In the genomic region with DNA sequence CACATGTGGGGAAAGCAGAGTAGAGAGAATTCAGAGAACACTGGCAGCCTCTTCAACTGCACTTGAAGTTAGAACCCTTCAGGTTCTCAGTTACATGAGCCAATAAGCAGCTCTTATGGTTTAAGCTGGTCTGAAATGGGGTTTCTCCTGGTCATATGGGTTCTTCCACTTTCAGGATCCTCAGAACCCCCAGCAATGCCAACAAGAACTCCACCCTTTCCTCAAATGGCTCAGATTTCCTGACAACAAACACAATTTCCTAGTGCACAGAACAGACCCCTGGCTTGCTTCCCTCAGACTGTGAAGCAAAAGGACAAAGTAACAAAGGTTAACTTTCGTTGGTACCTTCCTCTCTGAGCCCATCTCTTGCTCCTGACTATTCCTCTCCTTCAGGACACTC, we compare ENCODE assay signal across 10 cellular contexts. TPM values are rescaled to one million over a fixed set of nuclear protein-coding genes. Genes with fewer than 3 reads are reported as not detected.
A peak's percentile ranks its signal among the peaks of the same experiment; 100 is the strongest.
DNase-seq lines count a peak whose midpoint lies in the region; ATAC-seq and TF ChIP-seq lines count a peak whose summit lies in the region.
"Had no signal": no experiment of that assay in that cellular context is flagged by ENCODE, and none has a peak within 500 bp of the region (broad histone marks: within the 10 kb centered on the region; RNA-seq: fewer than 3 reads in every experiment).

No MANE protein-coding gene starts in this region.

- no peaks in the 10 kb centered on the region for H3K9me2 ChIP-seq in Loucy (replicated peaks; ENCODE audit: low read depth, low read length)

- peak overlapping the region in 7 of 8 donors; percentile 31 to 78 (median 66) for H3K27ac ChIP-seq in spleen

- TF ChIP-seq CTCF in Loucy (conservative IDR thresholded peaks at IDR 0.05; ENCODE audit: low read length) (no peak), spleen (IDR thresholded peaks at IDR 0.05 in 8 of 11, conservative IDR thresholded peaks at IDR 0.05 in 3 of 11) (no peak)

- H3K79me2 ChIP-seq in Loucy (ENCODE audit: insufficient read depth, low read length), result no peaks in the 10 kb centered on the region

- no peak for TF ChIP-seq POLR2A in spleen (IDR thresholded peaks at IDR 0.05)

- DNase-seq in left cardiac atrium, result no peak
- DNase-seq in spleen, result no peak
- no peak for DNase-seq in NCI-H446 (lab: John Stamatoyannopoulos, UW)
- DNase-seq in activated CD4-positive, CD25-positive, alpha-beta regulatory T cell treated with anti-CD3 and anti-CD28 coated beads, Interleukin-2, amount 50 U/mL, for 72 hours, result no peak
- DNase-seq in HK-2 (ENCODE audit: unreplicated experiment), result no peak
- DNase-seq: NCI-H446 treated with DMSO at 0.1 percent for 48 hours had no signal

- no peak overlapping the region for H3K9ac ChIP-seq in Loucy (ENCODE audit: low read depth, low read length, poor library complexity, severe bottlenecking)

- H3K4me1 ChIP-seq in Loucy (ENCODE audit: insufficient read depth, low read length, poor library complexity, severe bottlenecking) (no peaks in the 10 kb centered on the region), spleen (peaks cover 0 to 28% (median 6%) of the 10 kb centered on the region in 6 donors)
- H3K4me1 ChIP-seq: HAP-1 had no signal

- H3K9me3 ChIP-seq in Loucy (ENCODE audit: insufficient read depth, low read depth, low read length), result no peaks in the 10 kb centered on the region; the same call in 1 of the 2 replicates
- H3K9me3 ChIP-seq in spleen, result peaks cover 0 to 12% (median 7%) of the 10 kb centered on the region in 8 donors
- H3K9me3 ChIP-seq: HAP-1 had no signal

- H3K4me3 ChIP-seq in Loucy (ENCODE audit: low read length, poor library complexity, severe bottlenecking) (no peak overlapping the region), spleen (peak overlapping the region in 1 of 8 donors; percentile 24)
- H3K4me3 ChIP-seq: HAP-1 had no signal

- no peaks in the 10 kb centered on the region for H3F3A ChIP-seq in Loucy (ENCODE audit: low read depth)

- WGBS in spleen, 5 donors, result 55 to 83% (median 75%) methylated on average over 1 of the region's 1 CpG

- H3K27me3 ChIP-seq in Loucy (ENCODE audit: insufficient read depth, low read length, poor library complexity, severe bottlenecking) (no peaks in the 10 kb centered on the region), spleen (replicated peaks in 1 of 7) (no peaks in the 10 kb centered on the region)

- peak overlapping the region; percentile 40 for H2AFZ ChIP-seq in Loucy (ENCODE audit: low read length)

- peak; percentile 5 for ATAC-seq in GM18868 (IDR thresholded peaks at IDR 0.05; ENCODE audit: unreplicated experiment)
- ATAC-seq in left cardiac atrium, result peak; percentile 6 to 57
- no peak for ATAC-seq in HG02938 (IDR thresholded peaks at IDR 0.05; ENCODE audit: unreplicated experiment)

- no peaks in the 10 kb centered on the region for H3K36me3 ChIP-seq in Loucy (ENCODE audit: insufficient read depth, low read length)
- H3K36me3 ChIP-seq in spleen, result peaks cover 0 to 4% (median 0%) of the 10 kb centered on the region in 6 donors
- H3K36me3 ChIP-seq: HAP-1 had no signal

- no peak overlapping the region for H3K4me2 ChIP-seq in Loucy (ENCODE audit: low read depth, low read length, poor library complexity, severe bottlenecking)

- intact Hi-C loops in left cardiac atrium (cut with DNase I), result loop anchor here (5.0 to 10.0 kb wide), 3 partner anchors 83 to 103 kb away; no protein-coding TSS in a partner anchor
- intact Hi-C loops in spleen (cut with DNase I; ENCODE audit: low total_unique reads), result loop anchor here (5.0 kb wide), 1 partner anchor 88 kb away; no protein-coding TSS in a partner anchor

- H4K20me1 ChIP-seq in Loucy (ENCODE audit: insufficient read depth, low read length, poor library complexity, severe bottlenecking), result no peaks in the 10 kb centered on the region

RNA-seq across cellular contexts. Expression of a gene that starts 23.9 kb away (rescaled TPM):
- total RNA-seq in left cardiac atrium, result 10 to 100 TPM; 36.7 to 38.1 TPM
- 100 to 1,000 TPM in 6 of 7 donors, 10 to 100 TPM in 1; 75.2 to 143 (median 128) TPM for total RNA-seq in spleen
- polyA plus RNA-seq in spleen, result 10 to 100 TPM in 1 of 3 donors, 1 to 10 TPM in 2; 8.1 to 17.5 (median 9.8) TPM
